ENCODE assay signal across 38 cellular contexts in the genomic region with DNA sequence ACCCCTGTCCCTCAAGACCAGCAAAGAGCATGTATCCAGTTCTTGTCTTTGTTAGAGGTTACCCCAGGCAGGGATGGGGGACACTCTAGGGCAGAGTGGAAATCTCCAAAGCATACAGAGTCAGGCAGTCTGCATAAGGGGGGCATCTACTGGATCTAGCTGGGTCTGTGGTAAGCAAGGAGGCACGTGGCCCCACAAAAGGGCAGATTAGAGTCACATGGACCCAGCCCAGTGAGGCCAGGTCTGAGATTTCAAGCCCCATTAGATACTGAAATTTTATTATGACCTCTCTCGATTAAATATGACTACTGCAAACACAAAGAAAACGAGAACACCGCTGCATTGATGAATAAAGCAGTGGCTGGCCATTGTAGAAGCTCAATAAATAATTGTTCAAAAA. TPM values are rescaled to one million over a fixed set of nuclear protein-coding genes. Genes with fewer than 3 reads are reported as not detected.
"Had no signal": no experiment of that assay in that cellular context is flagged by ENCODE, and none has a peak within 500 bp of the region (broad histone marks: within the 10 kb centered on the region; RNA-seq: fewer than 3 reads in every experiment).

No MANE protein-coding gene starts in this region.

- H3K27me3 ChIP-seq: brain microvascular endothelial cell had no signal

- H3K9me3 Mint-ChIP-seq: activated CD4-positive, alpha-beta memory T cell treated with anti-CD3 and anti-CD28 coated beads for 36 hours; activated CD8-positive, alpha-beta T cell treated with anti-CD3 and anti-CD28 coated beads for 36 hours; activated naive CD4-positive, alpha-beta T cell treated with anti-CD3 and anti-CD28 coated beads, Interleukin-2, amount 10 ng/mL, durations not matched to agents 7 days and 5 days; activated naive CD4-positive, alpha-beta T cell treated with anti-CD3 and anti-CD28 coated beads, Interleukin-2, amount 50 U/mL, for 24 hours; activated naive CD8-positive, alpha-beta T cell treated with anti-CD3 and anti-CD28 coated beads, Interleukin-2, amount 10 ng/mL, durations not matched to agents 7 days and 5 days; activated naive CD8-positive, alpha-beta T cell treated with anti-CD3 and anti-CD28 coated beads, Interleukin-2, amount 50 U/mL, for 24 hours; activated T-cell treated with anti-CD3 and anti-CD28 coated beads, Interleukin-2, amount 50 U/mL, for 4 hours; activated T-helper 1 cell treated with anti-CD3 and anti-CD28 coated beads, Interleukin-12 subunit alpha, Interleukin-12 subunit beta, Interleukin-2, Interleukin-4 antibody, amounts not matched to agents 30 ng/mL and 10 ng/mL and 1 ng/mL, durations not matched to agents 14 hours and 24 hours and 36 hours; T-helper 1 cell treated with Interleukin-12 subunit alpha and Interleukin-12 subunit beta and Interleukin-4 antibody, amounts not matched to agents 30 μg/mL and 1 μg/mL, for 36 hours; T-helper 2 cell treated with Interferon-gamma antibody and Interleukin-4, amounts not matched to agents 5 μg/mL and 100 μg/mL, for 36 hours had no signal

- DNase-seq: activated CD4-positive, alpha-beta memory T cell treated with anti-CD3 and anti-CD28 coated beads for 36 hours; activated CD4-positive, alpha-beta T cell treated with anti-CD3 and anti-CD28 coated beads for 1 hour; activated CD4-positive, alpha-beta T cell treated with anti-CD3 and anti-CD28 coated beads for 36 hours; activated CD4-positive, alpha-beta T cell treated with anti-CD3 and anti-CD28 coated beads for 48 hours; activated CD4-positive, alpha-beta T cell treated with anti-CD3 and anti-CD28 coated beads, Interleukin-2, amount 50 U/mL, for 1 hour; activated CD4-positive, alpha-beta T cell treated with anti-CD3 and anti-CD28 coated beads, Interleukin-2, amount 50 U/mL, for 4 hours; activated CD4-positive, CD25-positive, alpha-beta regulatory T cell; activated CD8-positive, alpha-beta memory T cell treated with anti-CD3 and anti-CD28 coated beads, Interleukin-2, amount 50 U/mL, for 4 hours; activated CD8-positive, alpha-beta T cell treated with anti-CD3 and anti-CD28 coated beads for 36 hours; activated gamma-delta T cell; activated naive CD4-positive, alpha-beta T cell treated with anti-CD3 and anti-CD28 coated beads, Interleukin-2, amount 10 ng/mL, durations not matched to agents 7 days and 5 days; activated naive CD4-positive, alpha-beta T cell treated with Interleukin-2 at 50 U/mL for 16 hours; activated naive CD8-positive, alpha-beta T cell treated with anti-CD3 and anti-CD28 coated beads, Interleukin-2, amount 10 ng/mL, durations not matched to agents 7 days and 5 days; activated naive CD8-positive, alpha-beta T cell treated with anti-CD3 and anti-CD28 coated beads, Interleukin-2, amount 50 U/mL, for 24 hours; activated T-cell treated with anti-CD3 and anti-CD28 coated beads for 4 hours; activated T-cell treated with anti-CD3 and anti-CD28 coated beads, Interleukin-2, amount 50 U/mL, for 1 hour; activated T-cell treated with anti-CD3 and anti-CD28 coated beads, Interleukin-2, amount 50 U/mL, for 4 hours; activated T-cell treated with anti-CD3 and anti-CD28 coated beads, Interleukin-2, amount 50 U/mL, for 72 hours; anterior cingulate cortex; brain microvascular endothelial cell; central memory CD4-positive, alpha-beta T cell; T-helper 1 cell; T-helper 2 cell; T-helper 9 cell had no signal

- ATAC-seq: activated CD4-positive, alpha-beta T cell treated with anti-CD3 and anti-CD28 coated beads for 36 hours; activated CD4-positive, CD25-positive, alpha-beta regulatory T cell treated with anti-CD3 and anti-CD28 coated beads, Interleukin-2, amount 50 U/mL, for 24 hours; activated CD8-positive, alpha-beta T cell treated with anti-CD3 and anti-CD28 coated beads for 36 hours; activated naive CD8-positive, alpha-beta T cell treated with anti-CD3 and anti-CD28 coated beads, Interleukin-2, amount 50 U/mL, for 24 hours; activated T-cell treated with anti-CD3 and anti-CD28 coated beads, Interleukin-2, amount 50 U/mL, for 4 hours; activated T-cell treated with anti-CD3 and anti-CD28 coated beads, Interleukin-2, amount 50 U/mL, for 72 hours; activated T-helper 17 cell treated with anti-CD3 and anti-CD28 coated beads, Interleukin-2, amount 50 U/mL, for 72 hours had no signal

- FAIRE-seq: TTC549 had no signal

- H3K4me1 ChIP-seq: ascending aorta, breast epithelium had no signal

- H3K36me3 ChIP-seq: ascending aorta, brain microvascular endothelial cell, breast epithelium had no signal

- H3K4me3 Mint-ChIP-seq: activated CD4-positive, alpha-beta memory T cell treated with anti-CD3 and anti-CD28 coated beads for 36 hours; activated CD4-positive, alpha-beta T cell treated with anti-CD3 and anti-CD28 coated beads for 36 hours; activated CD8-positive, alpha-beta T cell treated with anti-CD3 and anti-CD28 coated beads for 36 hours; activated naive CD4-positive, alpha-beta T cell treated with anti-CD3 and anti-CD28 coated beads, Interleukin-2, amount 10 ng/mL, durations not matched to agents 7 days and 5 days; activated naive CD4-positive, alpha-beta T cell treated with anti-CD3 and anti-CD28 coated beads, Interleukin-2, amount 50 U/mL, for 24 hours; activated naive CD8-positive, alpha-beta T cell; activated naive CD8-positive, alpha-beta T cell treated with anti-CD3 and anti-CD28 coated beads, Interleukin-2, amount 10 ng/mL, durations not matched to agents 7 days and 5 days; activated naive CD8-positive, alpha-beta T cell treated with anti-CD3 and anti-CD28 coated beads, Interleukin-2, amount 50 U/mL, for 24 hours; activated T-cell treated with anti-CD3 and anti-CD28 coated beads, Interleukin-2, amount 50 U/mL, for 4 hours; activated T-cell treated with anti-CD3 and anti-CD28 coated beads, Interleukin-2, amount 50 U/mL, for 72 hours; activated T-helper 1 cell treated with anti-CD3 and anti-CD28 coated beads, Interleukin-12 subunit alpha, Interleukin-12 subunit beta, Interleukin-2, Interleukin-4 antibody, amounts not matched to agents 30 ng/mL and 10 ng/mL and 1 ng/mL, durations not matched to agents 14 hours and 24 hours and 36 hours; activated T-helper 17 cell treated with anti-CD3 and anti-CD28 coated beads, Interleukin-2, amount 50 U/mL, for 72 hours; T-helper 1 cell treated with Interleukin-12 subunit alpha and Interleukin-12 subunit beta and Interleukin-4 antibody, amounts not matched to agents 30 μg/mL and 1 μg/mL, for 36 hours; T-helper 2 cell treated with Interferon-gamma antibody and Interleukin-4, amounts not matched to agents 5 μg/mL and 100 μg/mL, for 36 hours had no signal

- H3K9me3 ChIP-seq: ascending aorta, breast epithelium had no signal

- H3K27ac Mint-ChIP-seq: activated CD4-positive, alpha-beta memory T cell treated with anti-CD3 and anti-CD28 coated beads for 36 hours; activated CD4-positive, alpha-beta T cell treated with anti-CD3 and anti-CD28 coated beads for 36 hours; activated CD8-positive, alpha-beta T cell treated with anti-CD3 and anti-CD28 coated beads for 36 hours; activated naive CD4-positive, alpha-beta T cell treated with anti-CD3 and anti-CD28 coated beads, Interleukin-2, amount 10 ng/mL, durations not matched to agents 7 days and 5 days; activated naive CD4-positive, alpha-beta T cell treated with anti-CD3 and anti-CD28 coated beads, Interleukin-2, amount 50 U/mL, for 24 hours; activated naive CD8-positive, alpha-beta T cell; activated naive CD8-positive, alpha-beta T cell treated with anti-CD3 and anti-CD28 coated beads, Interleukin-2, amount 10 ng/mL, durations not matched to agents 7 days and 5 days; activated naive CD8-positive, alpha-beta T cell treated with anti-CD3 and anti-CD28 coated beads, Interleukin-2, amount 50 U/mL, for 24 hours; activated T-cell treated with anti-CD3 and anti-CD28 coated beads, Interleukin-2, amount 50 U/mL, for 72 hours; activated T-helper 1 cell treated with anti-CD3 and anti-CD28 coated beads, Interleukin-12 subunit alpha, Interleukin-12 subunit beta, Interleukin-2, Interleukin-4 antibody, amounts not matched to agents 30 ng/mL and 10 ng/mL and 1 ng/mL, durations not matched to agents 14 hours and 24 hours and 36 hours; activated T-helper 17 cell treated with anti-CD3 and anti-CD28 coated beads, Interleukin-2, amount 50 U/mL, for 72 hours; T-helper 1 cell treated with Interleukin-12 subunit alpha and Interleukin-12 subunit beta and Interleukin-4 antibody, amounts not matched to agents 30 μg/mL and 1 μg/mL, for 36 hours; T-helper 2 cell treated with Interferon-gamma antibody and Interleukin-4, amounts not matched to agents 5 μg/mL and 100 μg/mL, for 36 hours had no signal

- H3K36me3 Mint-ChIP-seq: activated CD4-positive, alpha-beta memory T cell treated with anti-CD3 and anti-CD28 coated beads for 36 hours; activated naive CD4-positive, alpha-beta T cell treated with anti-CD3 and anti-CD28 coated beads, Interleukin-2, amount 10 ng/mL, durations not matched to agents 7 days and 5 days; activated naive CD4-positive, alpha-beta T cell treated with anti-CD3 and anti-CD28 coated beads, Interleukin-2, amount 50 U/mL, for 24 hours; activated naive CD8-positive, alpha-beta T cell; activated naive CD8-positive, alpha-beta T cell treated with anti-CD3 and anti-CD28 coated beads, Interleukin-2, amount 10 ng/mL, durations not matched to agents 7 days and 5 days had no signal

- H3K27ac ChIP-seq: ascending aorta, brain microvascular endothelial cell, breast epithelium, VCaP had no signal

- H3K4me3 ChIP-seq: ascending aorta, breast epithelium had no signal

- H3K4me1 Mint-ChIP-seq: activated CD4-positive, alpha-beta T cell treated with anti-CD3 and anti-CD28 coated beads for 36 hours; activated naive CD4-positive, alpha-beta T cell treated with anti-CD3 and anti-CD28 coated beads, Interleukin-2, amount 10 ng/mL, durations not matched to agents 7 days and 5 days; activated naive CD4-positive, alpha-beta T cell treated with anti-CD3 and anti-CD28 coated beads, Interleukin-2, amount 50 U/mL, for 24 hours; activated naive CD8-positive, alpha-beta T cell treated with anti-CD3 and anti-CD28 coated beads, Interleukin-2, amount 10 ng/mL, durations not matched to agents 7 days and 5 days; activated naive CD8-positive, alpha-beta T cell treated with anti-CD3 and anti-CD28 coated beads, Interleukin-2, amount 50 U/mL, for 24 hours; activated T-helper 17 cell treated with anti-CD3 and anti-CD28 coated beads, Interleukin-2, amount 50 U/mL, for 72 hours had no signal

RNA-seq across cellular contexts. Expression of gene GPR139, which starts 1.6 kb away (rescaled TPM):
- total RNA-seq: activated CD4-positive, alpha-beta memory T cell treated with anti-CD3 and anti-CD28 coated beads for 36 hours; activated CD4-positive, alpha-beta T cell treated with anti-CD3 and anti-CD28 coated beads for 36 hours; activated CD8-positive, alpha-beta memory T cell treated with anti-CD3 and anti-CD28 coated beads for 36 hours; activated CD8-positive, alpha-beta T cell treated with anti-CD3 and anti-CD28 coated beads for 36 hours; activated naive CD8-positive, alpha-beta T cell treated with anti-CD3 and anti-CD28 coated beads, Interleukin-2, amount 10 ng/mL, durations not matched to agents 7 days and 5 days; activated T-cell treated with anti-CD3 and anti-CD28 coated beads, Interleukin-2, amount 50 U/mL, for 4 hours; activated T-cell treated with anti-CD3 and anti-CD28 coated beads, Interleukin-2, amount 50 U/mL, for 72 hours; activated T-helper 1 cell treated with anti-CD3 and anti-CD28 coated beads, Interleukin-12 subunit alpha, Interleukin-12 subunit beta, Interleukin-2, Interleukin-4 antibody, amounts not matched to agents 30 ng/mL and 10 ng/mL and 1 ng/mL, durations not matched to agents 14 hours and 24 hours and 36 hours; activated T-helper 17 cell treated with anti-CD3 and anti-CD28 coated beads, Interleukin-2, amount 50 U/mL, for 72 hours; ascending aorta; breast epithelium; cardiac septum had no signal
- polyA plus RNA-seq: adipose tissue had no signal
